ENCODE assay signal across 9 cellular contexts in the genomic region with DNA sequence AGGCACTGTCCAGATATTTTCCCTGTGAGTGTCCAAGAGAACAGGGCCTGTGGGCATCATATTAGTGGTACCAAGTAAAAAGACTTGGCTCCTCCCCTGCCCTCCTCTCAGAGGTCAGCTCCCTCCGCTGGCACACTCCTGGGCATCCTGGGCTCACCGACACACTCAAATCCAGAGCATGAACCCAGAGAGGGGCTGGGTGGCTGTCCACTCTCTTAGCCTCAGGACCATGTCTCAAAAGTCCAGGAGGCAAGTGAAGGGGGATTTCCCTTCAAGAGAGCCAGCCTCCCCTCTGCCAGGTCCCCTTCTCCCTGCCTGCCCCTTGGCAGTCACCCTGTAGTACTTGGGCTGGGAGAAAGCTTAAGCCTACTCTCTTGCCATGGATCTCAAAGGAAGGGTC. TPM values are rescaled to one million over a fixed set of nuclear protein-coding genes. Genes with fewer than 3 reads are reported as not detected.
DNase-seq lines count a peak whose midpoint lies in the region; ATAC-seq and TF ChIP-seq lines count a peak whose summit lies in the region.
"Had no signal": no experiment of that assay in that cellular context is flagged by ENCODE, and none has a peak within 500 bp of the region (broad histone marks: within the 10 kb centered on the region; RNA-seq: fewer than 3 reads in every experiment).

No MANE protein-coding gene starts in this region.

- WGBS in heart left ventricle, 4 donors = 58 to 90% (median 69%) methylated on average over 2 of the region's 2 CpGs
- 16 to 29% methylated on average over 2 of the region's 2 CpGs for WGBS in aorta, 2 donors

- H3K4me3 Mint-ChIP-seq in naive thymus-derived CD4-positive, alpha-beta T cell = peak overlapping the region; percentile 80 to 99 (median 95)

- H3K4me3 ChIP-seq in heart left ventricle (peak overlapping the region in 1 of 12 donors; percentile 9), aorta (ENCODE audit: low read length in 2 of 2) (no peak overlapping the region)
- peak overlapping the region; percentile 61 for H3K4me3 ChIP-seq in naive thymus-derived CD4-positive, alpha-beta T cell (ENCODE audit: low read length)

- CTCF ChIA-PET in naive thymus-derived CD4-positive, alpha-beta T cell (lab: Charles Lee) = interaction anchor here (0.9 kb wide), 1 partner anchor 9 kb away, joined by 3 read pairs; no protein-coding TSS in a partner anchor

- H3K27me3 Mint-ChIP-seq in naive thymus-derived CD4-positive, alpha-beta T cell = no peaks in the 10 kb centered on the region

- no peak for DNase-seq in heart left ventricle
- no peak for DNase-seq in cardiac septum (ENCODE audit: low spot score)
- no peak for DNase-seq in caudate nucleus (lab: John Stamatoyannopoulos, UW)
- peak in 2 of 9 donors; percentile 6 to 8 for DNase-seq in naive thymus-derived CD4-positive, alpha-beta T cell
- DNase-seq in aorta = no peak
- no peak for DNase-seq in AG20443 (ENCODE audit: low spot score)
- no peak for DNase-seq in DMS79 treated with DMSO at 0.1 percent for 48 hours (lab: John Stamatoyannopoulos, UW)
- no peak for DNase-seq in H4 (ENCODE audit: low spot score)
- DNase-seq: DMS153 had no signal

- intact Hi-C loops in heart left ventricle (cut with DNase I) (no loop called here), cardiac septum (cut with DNase I) (no loop called here), aorta (cut with DNase I) (no loop called here)
- intact Hi-C loops in naive thymus-derived CD4-positive, alpha-beta T cell (cut with micrococcal nuclease) = no loop called here

- no peak for TF ChIP-seq POLR2A in heart left ventricle (IDR thresholded peaks at IDR 0.05)

- H3K36me3 ChIP-seq in heart left ventricle (no peaks in the 10 kb centered on the region), aorta (ENCODE audit: control insufficient read depth in 1 of 2, insufficient read depth in 2 of 2, low read length in 1 of 2) (no peaks in the 10 kb centered on the region)
- H3K36me3 ChIP-seq in naive thymus-derived CD4-positive, alpha-beta T cell (ENCODE audit: control insufficient read depth in 2 of 3, insufficient read depth in 3 of 3, low read length in 3 of 3) = peaks cover 0 to 3% (median 0%) of the 10 kb centered on the region in 3 experiments

- H3K4me1 Mint-ChIP-seq in naive thymus-derived CD4-positive, alpha-beta T cell = peaks cover 57 to 89% (median 79%) of the 10 kb centered on the region in 7 donors

- peaks cover 0 to 2% (median 0%) of the 10 kb centered on the region in 11 donors for H3K9me3 Mint-ChIP-seq in naive thymus-derived CD4-positive, alpha-beta T cell

- peak overlapping the region; percentile 91 to 100 (median 100) for H3K27ac Mint-ChIP-seq in naive thymus-derived CD4-positive, alpha-beta T cell

- POLR2A ChIA-PET in naive thymus-derived CD4-positive, alpha-beta T cell (lab: Charles Lee) = interaction anchor here (0.9 to 10.8 kb wide), 8 partner anchors 9 to 126 kb away, joined by 3 to 201 read pairs (median 4); a partner anchor contains a TSS

- ATAC-seq in heart left ventricle = no peak
- no peak for ATAC-seq in naive thymus-derived CD4-positive, alpha-beta T cell
- ATAC-seq in aorta (ENCODE audit: low FRiP score) = no peak

- H3K4me1 ChIP-seq in heart left ventricle (peaks cover 32 to 100% (median 99%) of the 10 kb centered on the region in 12 donors), aorta (ENCODE audit: control insufficient read depth in 1 of 2, insufficient read depth in 2 of 2, low read length in 2 of 2) (no peaks in the 10 kb centered on the region)
- H3K4me1 ChIP-seq in naive thymus-derived CD4-positive, alpha-beta T cell (ENCODE audit: control insufficient read depth in 2 of 2, insufficient read depth in 2 of 2, low read length in 2 of 2) = peaks cover 82 to 88% of the 10 kb centered on the region in 2 donors

- H3K27ac ChIP-seq in heart left ventricle (peak overlapping the region; percentile 87 to 100 (median 95)), caudate nucleus (ENCODE audit: low read depth, low read length) (peak overlapping the region; percentile 94), aorta (ENCODE audit: low read depth in 1 of 2, low read length in 2 of 2) (peak overlapping the region; percentile 30 to 76)
- peak overlapping the region; percentile 96 for H3K27ac ChIP-seq in naive thymus-derived CD4-positive, alpha-beta T cell (ENCODE audit: low read depth, low read length)

- peaks cover 3 to 13% (median 9%) of the 10 kb centered on the region in 5 donors for H3K36me3 Mint-ChIP-seq in naive thymus-derived CD4-positive, alpha-beta T cell

- no peak for TF ChIP-seq CTCF in heart left ventricle (IDR thresholded peaks at IDR 0.05)

- H3K27me3 ChIP-seq in heart left ventricle (no peaks in the 10 kb centered on the region), aorta (ENCODE audit: control insufficient read depth in 1 of 2, insufficient read depth in 2 of 2, low read length in 1 of 2) (no peaks in the 10 kb centered on the region)
- no peaks in the 10 kb centered on the region for H3K27me3 ChIP-seq in naive thymus-derived CD4-positive, alpha-beta T cell (ENCODE audit: control insufficient read depth in 2 of 2, insufficient read depth in 2 of 2, low read length in 2 of 2)

- H3K9me3 ChIP-seq in heart left ventricle (no peaks in the 10 kb centered on the region), aorta (ENCODE audit: control insufficient read depth, low read length) (no peaks in the 10 kb centered on the region)
- no peaks in the 10 kb centered on the region for H3K9me3 ChIP-seq in naive thymus-derived CD4-positive, alpha-beta T cell (ENCODE audit: control insufficient read depth in 2 of 3, low read length in 3 of 3)

RNA-seq across cellular contexts. Expression of a gene that starts 10.3 kb away (rescaled TPM):
- 10 to 100 TPM; 33.4 to 80.3 (median 44.3) TPM for total RNA-seq in heart left ventricle
- 100 to 1,000 TPM in 1 of 2 donors, 10 to 100 TPM in 1; 28.0 to 102 TPM for polyA plus RNA-seq in heart left ventricle
- total RNA-seq in cardiac septum = 41.4 TPM
- total RNA-seq in naive thymus-derived CD4-positive, alpha-beta T cell = 100 to 1,000 TPM in 4 of 5 experiments, 10 to 100 TPM in 1; 67.8 to 269 (median 266) TPM
- polyA plus RNA-seq in naive thymus-derived CD4-positive, alpha-beta T cell = 1 to 10 TPM; 6.7 to 7.2 TPM
- total RNA-seq in aorta = 10 to 100 TPM; 73.5 to 92.9 TPM
- 10 to 100 TPM; 12.5 to 21.1 TPM for polyA plus RNA-seq in aorta
- 3.3 and 7.5 TPM in 2 replicates for total RNA-seq in H4 (2014; rRNA removed; shearing (Covaris generic))

RNA-seq across cellular contexts. Expression of a gene that starts 31.7 kb away (rescaled TPM):
- total RNA-seq in heart left ventricle = under 1 TPM in 1 of 9 donors, not detected in 8; 0.11 TPM
- under 1 TPM; 0.25 to 0.27 TPM for polyA plus RNA-seq in heart left ventricle
- total RNA-seq in cardiac septum = not detected
- 1 to 10 TPM in 4 of 5 experiments, under 1 TPM in 1; 0.41 to 2.9 (median 2.1) TPM for total RNA-seq in naive thymus-derived CD4-positive, alpha-beta T cell
- 1 to 10 TPM in 1 of 2 donors, under 1 TPM in 1; 0.60 to 1.1 TPM for polyA plus RNA-seq in naive thymus-derived CD4-positive, alpha-beta T cell
- under 1 TPM; 0.06 to 0.27 TPM for total RNA-seq in aorta
- under 1 TPM; 0.13 to 0.69 TPM for polyA plus RNA-seq in aorta
- not detected in 2 replicates for total RNA-seq in H4 (2014; rRNA removed; shearing (Covaris generic))

RNA-seq across cellular contexts. Expression of a gene that starts 40.7 kb away (rescaled TPM):
- total RNA-seq in heart left ventricle (not detected), cardiac septum (not detected), aorta (not detected)
- polyA plus RNA-seq in heart left ventricle (not detected), aorta (not detected)
- under 1 TPM in 1 of 5 experiments, not detected in 4; 0.24 TPM for total RNA-seq in naive thymus-derived CD4-positive, alpha-beta T cell
- polyA plus RNA-seq in naive thymus-derived CD4-positive, alpha-beta T cell = under 1 TPM in 1 of 2 donors, not detected in 1; 0.51 TPM
- not detected in 2 replicates for total RNA-seq in H4 (2014; rRNA removed; shearing (Covaris generic))

RNA-seq across cellular contexts. Expression of a gene that starts 56.2 kb away (rescaled TPM):
- total RNA-seq in heart left ventricle = not detected
- not detected for polyA plus RNA-seq in heart left ventricle
- not detected for total RNA-seq in cardiac septum
- total RNA-seq in naive thymus-derived CD4-positive, alpha-beta T cell = not detected
- not detected for polyA plus RNA-seq in naive thymus-derived CD4-positive, alpha-beta T cell
- total RNA-seq in aorta = not detected
- polyA plus RNA-seq in aorta = not detected
- total RNA-seq in H4 (2014; rRNA removed; shearing (Covaris generic)) = not detected in 2 replicates
